ENCODE assay signal across 1 cellular context in the genomic region with DNA sequence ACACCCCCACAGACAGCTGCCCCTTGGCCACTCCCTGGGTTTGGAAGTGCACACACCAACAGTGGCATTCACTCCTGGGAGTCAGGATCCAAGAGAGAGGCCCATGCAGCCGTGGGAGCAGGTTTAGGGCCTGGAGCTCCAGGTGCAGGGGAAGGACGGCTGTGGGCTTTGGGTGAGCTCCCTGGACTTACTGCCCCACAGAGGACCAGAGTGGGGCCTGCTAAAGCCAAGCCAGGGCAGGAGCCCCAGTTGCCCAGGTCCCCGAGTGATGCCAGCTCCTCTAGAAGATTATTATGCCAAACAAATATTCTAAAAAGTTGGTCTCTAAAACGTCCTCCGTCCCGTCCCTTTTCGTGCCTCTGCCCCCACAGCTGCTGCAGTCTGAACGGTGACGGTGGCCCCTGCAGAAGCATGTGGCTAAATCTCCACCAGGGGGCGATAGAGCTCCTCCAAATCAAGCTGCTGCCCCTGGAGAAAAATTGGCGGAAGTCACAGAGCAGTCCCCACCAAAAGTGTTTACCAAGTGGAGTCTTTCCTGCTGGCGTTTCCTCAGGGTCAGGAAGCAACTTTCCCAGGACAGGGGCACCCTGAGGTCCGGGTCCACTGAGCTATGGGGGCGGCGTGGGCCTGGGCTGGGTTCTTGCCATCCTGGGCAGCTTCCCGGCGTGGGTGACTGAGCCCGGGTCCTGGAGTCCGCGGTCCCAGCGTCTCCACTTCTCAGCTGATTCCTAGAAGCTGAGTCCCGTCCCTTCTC.
TF ChIP-seq lines count a peak whose summit lies in the region.

No MANE protein-coding gene starts in this region.

TF ChIP-seq in GM12878, 131 proteins besides CTCF, POLR2A, EP300 and RAD21 (continued from another document and continues in another):
- no peak for TF ChIP-seq CHD2 (IDR thresholded peaks at IDR 0.05; ENCODE audit: borderline replicate concordance, low read depth, low read length)
- TF ChIP-seq CEBPB (IDR thresholded peaks at IDR 0.05; ENCODE audit: borderline replicate concordance in 1 of 2, low read depth in 2 of 2, low read length in 2 of 2): no peak
- TF ChIP-seq WRNIP1 (IDR thresholded peaks at IDR 0.05; ENCODE audit: borderline replicate concordance, low read depth, low read length): no peak
- TF ChIP-seq, protein P1, sequence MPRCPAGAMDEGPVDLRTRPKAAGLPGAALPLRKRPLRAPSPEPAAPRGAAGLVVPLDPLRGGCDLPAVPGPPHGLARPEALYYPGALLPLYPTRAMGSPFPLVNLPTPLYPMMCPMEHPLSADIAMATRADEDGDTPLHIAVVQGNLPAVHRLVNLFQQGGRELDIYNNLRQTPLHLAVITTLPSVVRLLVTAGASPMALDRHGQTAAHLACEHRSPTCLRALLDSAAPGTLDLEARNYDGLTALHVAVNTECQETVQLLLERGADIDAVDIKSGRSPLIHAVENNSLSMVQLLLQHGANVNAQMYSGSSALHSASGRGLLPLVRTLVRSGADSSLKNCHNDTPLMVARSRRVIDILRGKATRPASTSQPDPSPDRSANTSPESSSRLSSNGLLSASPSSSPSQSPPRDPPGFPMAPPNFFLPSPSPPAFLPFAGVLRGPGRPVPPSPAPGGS (IDR thresholded peaks at IDR 0.05; ENCODE audit: borderline replicate concordance, insufficient read depth, low read depth, low read length, poor library complexity, severe bottlenecking): no peak
- TF ChIP-seq SIN3A (IDR thresholded peaks at IDR 0.05; ENCODE audit: low read depth, low read length): peak; percentile 54; the same call in 1 of the 2 replicates
- TF ChIP-seq BCL11A (IDR thresholded peaks at IDR 0.05; ENCODE audit: low read depth, low read length): no peak
- TF ChIP-seq, protein P2, sequence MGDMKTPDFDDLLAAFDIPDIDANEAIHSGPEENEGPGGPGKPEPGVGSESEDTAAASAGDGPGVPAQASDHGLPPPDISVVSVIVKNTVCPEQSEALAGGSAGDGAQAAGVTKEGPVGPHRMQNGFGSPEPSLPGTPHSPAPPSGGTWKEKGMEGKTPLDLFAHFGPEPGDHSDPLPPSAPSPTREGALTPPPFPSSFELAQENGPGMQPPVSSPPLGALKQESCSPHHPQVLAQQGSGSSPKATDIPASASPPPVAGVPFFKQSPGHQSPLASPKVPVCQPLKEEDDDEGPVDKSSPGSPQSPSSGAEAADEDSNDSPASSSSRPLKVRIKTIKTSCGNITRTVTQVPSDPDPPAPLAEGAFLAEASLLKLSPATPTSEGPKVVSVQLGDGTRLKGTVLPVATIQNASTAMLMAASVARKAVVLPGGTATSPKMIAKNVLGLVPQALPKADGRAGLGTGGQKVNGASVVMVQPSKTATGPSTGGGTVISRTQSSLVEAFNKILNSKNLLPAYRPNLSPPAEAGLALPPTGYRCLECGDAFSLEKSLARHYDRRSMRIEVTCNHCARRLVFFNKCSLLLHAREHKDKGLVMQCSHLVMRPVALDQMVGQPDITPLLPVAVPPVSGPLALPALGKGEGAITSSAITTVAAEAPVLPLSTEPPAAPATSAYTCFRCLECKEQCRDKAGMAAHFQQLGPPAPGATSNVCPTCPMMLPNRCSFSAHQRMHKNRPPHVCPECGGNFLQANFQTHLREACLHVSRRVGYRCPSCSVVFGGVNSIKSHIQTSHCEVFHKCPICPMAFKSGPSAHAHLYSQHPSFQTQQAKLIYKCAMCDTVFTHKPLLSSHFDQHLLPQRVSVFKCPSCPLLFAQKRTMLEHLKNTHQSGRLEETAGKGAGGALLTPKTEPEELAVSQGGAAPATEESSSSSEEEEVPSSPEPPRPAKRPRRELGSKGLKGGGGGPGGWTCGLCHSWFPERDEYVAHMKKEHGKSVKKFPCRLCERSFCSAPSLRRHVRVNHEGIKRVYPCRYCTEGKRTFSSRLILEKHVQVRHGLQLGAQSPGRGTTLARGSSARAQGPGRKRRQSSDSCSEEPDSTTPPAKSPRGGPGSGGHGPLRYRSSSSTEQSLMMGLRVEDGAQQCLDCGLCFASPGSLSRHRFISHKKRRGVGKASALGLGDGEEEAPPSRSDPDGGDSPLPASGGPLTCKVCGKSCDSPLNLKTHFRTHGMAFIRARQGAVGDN (IDR thresholded peaks at IDR 0.05): no peak
- TF ChIP-seq SIX5 (IDR thresholded peaks at IDR 0.05; ENCODE audit: low read depth, low read length, severe bottlenecking): no peak
- no peak for TF ChIP-seq CREM (IDR thresholded peaks at IDR 0.05; ENCODE audit: low read depth)
- TF ChIP-seq CUX1 (IDR thresholded peaks at IDR 0.05; ENCODE audit: insufficient replicate concordance, low read depth, low read length): no peak
- TF ChIP-seq JUNB (IDR thresholded peaks at IDR 0.05): no peak
- TF ChIP-seq RUNX3 (IDR thresholded peaks at IDR 0.05; ENCODE audit: low read length): 0 out of 2 replicates have a peak, but pooled peaks have one; percentile 25
- TF ChIP-seq SUPT20H (IDR thresholded peaks at IDR 0.05; ENCODE audit: borderline replicate concordance, control insufficient read depth, low read depth, low read length): no peak
- TF ChIP-seq RELB (IDR thresholded peaks at IDR 0.05; ENCODE audit: low read depth): no peak
- TF ChIP-seq ASH2L (IDR thresholded peaks at IDR 0.05; ENCODE audit: borderline replicate concordance, low read depth): no peak
- TF ChIP-seq ZNF592 (IDR thresholded peaks at IDR 0.05): no peak
- TF ChIP-seq RAD51 (IDR thresholded peaks at IDR 0.05): no peak
- no peak for TF ChIP-seq ATF2 (IDR thresholded peaks at IDR 0.05; ENCODE audit: low read length)
- 0 out of 2 replicates have a peak, but pooled peaks have one; percentile 24 for TF ChIP-seq TBL1XR1 (IDR thresholded peaks at IDR 0.05; ENCODE audit: low read depth, low read length)
- TF ChIP-seq, protein P3, sequence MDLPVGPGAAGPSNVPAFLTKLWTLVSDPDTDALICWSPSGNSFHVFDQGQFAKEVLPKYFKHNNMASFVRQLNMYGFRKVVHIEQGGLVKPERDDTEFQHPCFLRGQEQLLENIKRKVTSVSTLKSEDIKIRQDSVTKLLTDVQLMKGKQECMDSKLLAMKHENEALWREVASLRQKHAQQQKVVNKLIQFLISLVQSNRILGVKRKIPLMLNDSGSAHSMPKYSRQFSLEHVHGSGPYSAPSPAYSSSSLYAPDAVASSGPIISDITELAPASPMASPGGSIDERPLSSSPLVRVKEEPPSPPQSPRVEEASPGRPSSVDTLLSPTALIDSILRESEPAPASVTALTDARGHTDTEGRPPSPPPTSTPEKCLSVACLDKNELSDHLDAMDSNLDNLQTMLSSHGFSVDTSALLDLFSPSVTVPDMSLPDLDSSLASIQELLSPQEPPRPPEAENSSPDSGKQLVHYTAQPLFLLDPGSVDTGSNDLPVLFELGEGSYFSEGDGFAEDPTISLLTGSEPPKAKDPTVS (IDR thresholded peaks at IDR 0.05; ENCODE audit: low read depth, low read length): no peak
- TF ChIP-seq IRF4 (IDR thresholded peaks at IDR 0.05; ENCODE audit: low read depth, low read length): no peak
- TF ChIP-seq, protein P4, sequence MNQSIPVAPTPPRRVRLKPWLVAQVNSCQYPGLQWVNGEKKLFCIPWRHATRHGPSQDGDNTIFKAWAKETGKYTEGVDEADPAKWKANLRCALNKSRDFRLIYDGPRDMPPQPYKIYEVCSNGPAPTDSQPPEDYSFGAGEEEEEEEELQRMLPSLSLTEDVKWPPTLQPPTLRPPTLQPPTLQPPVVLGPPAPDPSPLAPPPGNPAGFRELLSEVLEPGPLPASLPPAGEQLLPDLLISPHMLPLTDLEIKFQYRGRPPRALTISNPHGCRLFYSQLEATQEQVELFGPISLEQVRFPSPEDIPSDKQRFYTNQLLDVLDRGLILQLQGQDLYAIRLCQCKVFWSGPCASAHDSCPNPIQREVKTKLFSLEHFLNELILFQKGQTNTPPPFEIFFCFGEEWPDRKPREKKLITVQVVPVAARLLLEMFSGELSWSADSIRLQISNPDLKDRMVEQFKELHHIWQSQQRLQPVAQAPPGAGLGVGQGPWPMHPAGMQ (IDR thresholded peaks at IDR 0.05; ENCODE audit: borderline replicate concordance): no peak
- peak; percentile 35; the same call in 1 of the 2 replicates for TF ChIP-seq SPI1 (IDR thresholded peaks at IDR 0.05; ENCODE audit: borderline replicate concordance, insufficient read depth, low read depth, low read length)
- TF ChIP-seq GABPA (IDR thresholded peaks at IDR 0.05; ENCODE audit: low read depth): no peak
